In the genomic region with DNA sequence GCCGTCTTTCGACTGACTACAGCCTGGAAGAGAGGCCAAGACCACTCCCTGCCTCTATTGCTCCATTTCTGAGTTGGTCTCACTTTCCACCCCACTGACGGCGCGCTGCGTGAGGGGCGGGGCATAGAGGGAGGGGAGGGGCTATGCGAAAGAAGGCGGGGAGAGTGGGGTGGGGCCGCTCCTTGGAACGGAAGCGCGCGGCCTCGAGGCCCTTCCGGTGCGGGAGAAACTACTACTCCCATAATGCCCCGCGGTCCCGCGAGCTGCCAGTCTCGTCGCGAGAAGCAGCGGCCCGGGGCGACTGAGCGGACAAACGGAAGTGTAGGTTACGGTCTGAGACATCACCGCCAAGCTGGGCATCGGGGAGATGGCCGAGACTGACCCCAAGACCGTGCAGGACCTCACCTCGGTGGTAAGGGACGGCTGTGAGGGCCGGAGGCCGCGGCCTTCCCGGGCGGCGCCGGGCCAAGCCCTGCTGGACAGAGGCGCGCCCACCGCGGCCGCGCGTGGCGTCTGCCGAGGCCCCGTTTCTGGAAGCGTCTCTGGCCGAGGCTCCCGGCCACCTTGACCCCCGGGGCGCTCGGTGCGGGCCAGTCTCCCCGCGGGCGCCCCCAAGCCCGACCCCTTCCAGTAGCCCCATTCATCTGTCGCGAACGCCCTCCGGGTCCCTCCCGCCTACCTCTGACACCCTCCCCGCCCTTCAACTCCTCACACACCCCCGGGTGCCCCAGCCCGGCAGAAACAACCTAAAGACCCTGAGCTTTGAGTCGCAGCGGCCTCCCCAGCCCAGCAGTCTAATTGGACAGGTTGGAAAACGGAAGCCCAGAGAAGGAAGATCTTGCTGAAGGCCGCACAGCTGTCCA, we compare ENCODE assay signal across 8 cellular contexts. TPM values are rescaled to one million over a fixed set of nuclear protein-coding genes. Genes with fewer than 3 reads are reported as not detected.
DNase-seq lines count a peak whose midpoint lies in the region; ATAC-seq, FAIRE-seq and TF ChIP-seq lines count a peak whose summit lies in the region.

HSBP1 (plus strand) TSS at position 269 of the 863 bp plus-strand sequence; CDS start at position 368, 99 bp downstream.

- H3K4me1 ChIP-seq in BLaER1 (peaks cover 48% of the 10 kb centered on the region), colonic mucosa (peaks cover 4% of the 10 kb centered on the region)

- H3K4me2 ChIP-seq in BLaER1: peak within 1 kb of the TSS; percentile 98

- no peaks in the 10 kb centered on the region for H3K9me3 ChIP-seq in BLaER1
- H3K9me3 ChIP-seq in colonic mucosa: no peaks in the 10 kb centered on the region

- H3K4me3 ChIP-seq in BLaER1: peak within 1 kb of the TSS; percentile 100
- peak within 1 kb of the TSS; percentile 98 for H3K4me3 ChIP-seq in colonic mucosa

- FAIRE-seq in GM19239 (lab: Jason Lieb, UNC): peak; percentile 72

- no peak for TF ChIP-seq CTCF in colonic mucosa (IDR thresholded peaks at IDR 0.05)

- peaks cover 35% of the 10 kb centered on the region for H3K36me3 ChIP-seq in BLaER1
- H3K36me3 ChIP-seq in colonic mucosa: no peaks in the 10 kb centered on the region

- ATAC-seq in HG03442 (IDR thresholded peaks at IDR 0.05; ENCODE audit: unreplicated experiment): peak; percentile 93
- ATAC-seq in left colon: peak; percentile 98

- H3K27ac ChIP-seq in BLaER1: peak within 1 kb of the TSS; percentile 96
- H3K27ac ChIP-seq in colonic mucosa: peak within 1 kb of the TSS; percentile 86

- H3K27me3 ChIP-seq in BLaER1: no peaks in the 10 kb centered on the region
- H3K27me3 ChIP-seq in colonic mucosa: no peaks in the 10 kb centered on the region

- DNase-seq in GM19239 (ENCODE audit: insufficient read length, low spot score): peak; percentile 94
- peak; percentile 69 for DNase-seq in NCI-H526 treated with DMSO at 0.1 percent for 48 hours (lab: John Stamatoyannopoulos, UW)
- peak; percentile 96 for DNase-seq in activated CD4-positive, alpha-beta T cell treated with anti-CD3 and anti-CD28 coated beads for 48 hours
- DNase-seq in colonic mucosa: peak; percentile 97
- peak; percentile 95 to 98 for DNase-seq in left colon
- DNase-seq in stimulated activated CD4-positive, alpha-beta T cell treated with anti-CD3 and anti-CD28 coated beads, Interleukin-1b, Interleukin-23, amount 100 ng/mL, for 4 hours (ENCODE audit: low read depth in 2 of 2): peak; percentile 90 to 91

- intact Hi-C loops in colonic mucosa (cut with DNase I) (no loop called here), left colon (cut with DNase I, micrococcal nuclease) (no loop called here)

- H3K9ac ChIP-seq in BLaER1 (peak within 1 kb of the TSS; percentile 97), colonic mucosa (ENCODE audit: low read depth in 2 of 2, low read length in 2 of 2) (peak within 1 kb of the TSS; percentile 89 to 95)

- H4K20me1 ChIP-seq in BLaER1: peaks cover 42% of the 10 kb centered on the region

RNA-seq across cellular contexts. Expression of gene HSBP1, which starts in this region (rescaled TPM):
- total RNA-seq in colonic mucosa (100 to 1,000 TPM; 112 to 134 TPM), left colon (10 to 100 TPM; 91.0 to 91.9 TPM)

Comparison
In these comparisons a context has a peak if more than half of its experiments do, and no peak if none do; other contexts are left out.
1. Peak in every context shown above with its lines: DNase-seq, ATAC-seq, H3K4me3 ChIP-seq and H3K27ac ChIP-seq.